ENCODE assay signal across 12 cellular contexts in genomic region chr10:117439243-117439912, GRCh38.
A peak's percentile ranks its signal among the peaks of the same experiment; 100 is the strongest.
DNase-seq lines count a peak whose midpoint lies in the region; ATAC-seq and TF ChIP-seq lines count a peak whose summit lies in the region.
"Had no signal": no experiment of that assay in that cellular context is flagged by ENCODE, and none has a peak within 500 bp of the region (broad histone marks: within the 10 kb centered on the region; RNA-seq: fewer than 3 reads in every experiment).

No MANE protein-coding gene starts in this region.

- H3K36me3 ChIP-seq in hepatocyte (replicated peaks; ENCODE audit: insufficient read depth, low read depth) (no peaks in the 10 kb centered on the region), tibial artery (no peaks in the 10 kb centered on the region)
- H3K36me3 ChIP-seq: stomach had no signal

- H3K4me1 ChIP-seq in hepatocyte (ENCODE audit: insufficient read depth) = no peaks in the 10 kb centered on the region
- H3K4me1 ChIP-seq in tibial artery = peaks cover 0 to 29% (median 22%) of the 10 kb centered on the region in 4 donors

- H3K4me2 ChIP-seq in hepatocyte = no peak overlapping the region

- no peaks in the 10 kb centered on the region for H4K20me1 ChIP-seq in hepatocyte (ENCODE audit: insufficient read depth, poor library complexity, severe bottlenecking)

- no peaks in the 10 kb centered on the region for H3K9me3 ChIP-seq in hepatocyte (ENCODE audit: low read depth)
- H3K9me3 ChIP-seq in tibial artery = no peaks in the 10 kb centered on the region
- H3K9me3 ChIP-seq: stomach had no signal

- no peaks in the 10 kb centered on the region for H3K9me2 ChIP-seq in hepatocyte (replicated peaks; ENCODE audit: insufficient read depth)

- H2AFZ ChIP-seq in hepatocyte = no peak overlapping the region

- peak; percentile 75 for DNase-seq in HT1080 (ENCODE audit: low read depth)
- DNase-seq in astrocyte of the spinal cord (ENCODE audit: low read depth, low spot score) = peak; percentile 73
- peak; percentile 21 for DNase-seq in hepatocyte (ENCODE audit: low spot score)
- peak; percentile 88 to 89 for DNase-seq in tibial artery
- DNase-seq in COLO829 (ENCODE audit: low spot score) = no peak
- no peak for DNase-seq in SW480 (ENCODE audit: low spot score)
- DNase-seq: activated CD4-positive, alpha-beta T cell treated with anti-CD3 and anti-CD28 coated beads for 36 hours; activated naive CD4-positive, alpha-beta T cell treated with anti-CD3 and anti-CD28 coated beads for 36 hours; NCI-H510A treated with DMSO at 0.1 percent for 48 hours; stomach had no signal

- no peak for TF ChIP-seq CTCF in astrocyte of the spinal cord (IDR thresholded peaks at IDR 0.05; ENCODE audit: low read depth, low read length)
- no peak for TF ChIP-seq CTCF in hepatocyte (IDR thresholded peaks at IDR 0.05; ENCODE audit: poor library complexity)
- no peak for TF ChIP-seq CTCF in tibial artery (IDR thresholded peaks at IDR 0.05)

- H3K27me3 ChIP-seq in hepatocyte = no peaks in the 10 kb centered on the region
- H3K27me3 ChIP-seq in tibial artery = peaks cover 0 to 4% of the 10 kb centered on the region in 2 donors

- intact Hi-C loops in tibial artery (cut with DNase I; ENCODE audit: low total_unique reads) = no loop called here

- no peaks in the 10 kb centered on the region for H3K79me2 ChIP-seq in hepatocyte

- 37% methylated on average over 4 of the region's 4 CpGs for WGBS in hepatocyte (ENCODE audit: low lambda C conversion rate, missing lambda C conversion rate)

- H3K4me3 ChIP-seq in astrocyte of the spinal cord (ENCODE audit: low read depth, low read length) (no peak overlapping the region), hepatocyte (no peak overlapping the region), tibial artery (no peak overlapping the region)
- H3K4me3 ChIP-seq: stomach had no signal

- in situ Hi-C loops in astrocyte of the spinal cord (cut with HindIII; ENCODE audit: low sequenced_read_pairs) = no loop called here

- ATAC-seq in GM21360 (IDR thresholded peaks at IDR 0.05; ENCODE audit: unreplicated experiment) = no peak
- ATAC-seq: activated CD4-positive, alpha-beta T cell treated with anti-CD3 and anti-CD28 coated beads for 36 hours; SK-N-SH treated with all-trans-retinoic acid at 6 μM for 48 hours had no signal

- H3K27ac ChIP-seq in hepatocyte (no peak overlapping the region), tibial artery (no peak overlapping the region)

Comparison
In these comparisons a context has a peak if more than half of its experiments do, and no peak if none do; other contexts are left out.
1. DNase-seq: peak in HT1080 (single experiment), astrocyte of the spinal cord (single experiment), hepatocyte (single experiment) and tibial artery (2 of 2); none in COLO829 (single experiment) and SW480 (single experiment).